In genomic region chr9:110255417-110256141, GRCh38 we compare ENCODE assay signal across 8 cellular contexts. TPM values are rescaled to one million over a fixed set of nuclear protein-coding genes. Genes with fewer than 3 reads are reported as not detected.
DNase-seq lines count a peak whose midpoint lies in the region; ATAC-seq lines count a peak whose summit lies in the region.

No MANE protein-coding gene starts in this region.

- H3K27me3 ChIP-seq in Karpas-422 (ENCODE audit: low read length) (no peaks in the 10 kb centered on the region), layer of hippocampus (ENCODE audit: control insufficient read depth, insufficient read depth, low read length) (no peaks in the 10 kb centered on the region)

- peak overlapping the region; percentile 53; the same call in 1 of the 2 replicates for H2AFZ ChIP-seq in Karpas-422 (ENCODE audit: low read length)

- no peaks in the 10 kb centered on the region for H3K9me3 ChIP-seq in ES-I3 (ENCODE audit: control insufficient read depth, insufficient read depth, low read length)
- no peaks in the 10 kb centered on the region for H3K9me3 ChIP-seq in Karpas-422 (ENCODE audit: low read length)

- H3K27ac ChIP-seq in Karpas-422 (ENCODE audit: low read length) (peak overlapping the region; percentile 61), layer of hippocampus (ENCODE audit: low read depth, low read length) (peak overlapping the region; percentile 72)

- H3K36me3 ChIP-seq in ES-I3 (ENCODE audit: insufficient read depth, low read length), result no peaks in the 10 kb centered on the region
- peaks cover 10% of the 10 kb centered on the region; the same call in 1 of the 2 replicates for H3K36me3 ChIP-seq in Karpas-422 (ENCODE audit: insufficient read depth, low read length)

- H4K20me1 ChIP-seq in Karpas-422 (ENCODE audit: insufficient read depth, low read depth, low read length), result peaks cover 39% of the 10 kb centered on the region

- ATAC-seq in GM21825 (IDR thresholded peaks at IDR 0.05; ENCODE audit: unreplicated experiment) (peak; percentile 22), GM18520 (IDR thresholded peaks at IDR 0.05; ENCODE audit: unreplicated experiment) (no peak)

- peak overlapping the region; percentile 74 for H3K4me2 ChIP-seq in Karpas-422 (ENCODE audit: low read depth, low read length, poor library complexity, severe bottlenecking)

- H3K79me2 ChIP-seq in Karpas-422 (ENCODE audit: low read length), result peaks cover 57% of the 10 kb centered on the region

- H3K4me1 ChIP-seq in ES-I3 (ENCODE audit: insufficient read depth, low read length), result peaks cover 8% of the 10 kb centered on the region
- peaks cover 27% of the 10 kb centered on the region for H3K4me1 ChIP-seq in Karpas-422 (ENCODE audit: low read length)

- H3K9ac ChIP-seq in ES-I3 (ENCODE audit: low read depth, low read length) (peak overlapping the region; percentile 95), Karpas-422 (ENCODE audit: low read length) (peak overlapping the region; percentile 96)

- DNase-seq in Karpas-422, result peak; percentile 78
- peak in 3 of 4 experiments; percentile 20 to 51 (median 38) for DNase-seq in activated CD4-positive, CD25-positive, alpha-beta regulatory T cell (lab: John Stamatoyannopoulos, UW)
- peak; percentile 31 for DNase-seq in cerebellar cortex (ENCODE audit: low spot score)
- peak; percentile 40 to 58 for DNase-seq in stimulated activated CD4-positive, alpha-beta T cell treated with anti-CD3 and anti-CD28 coated beads, Interleukin-15, amount 100 ng/mL, for 48 hours (ENCODE audit: low read depth in 2 of 2)

- H3K4me3 ChIP-seq in Karpas-422 (ENCODE audit: low read length), result peak overlapping the region; percentile 97

- H3K9me2 ChIP-seq in Karpas-422 (replicated peaks; ENCODE audit: insufficient read depth, low read length), result no peaks in the 10 kb centered on the region

RNA-seq across cellular contexts. Expression of gene TXN, which starts 0.7 kb away (rescaled TPM):
- 155 and 292 TPM in 2 replicates for total RNA-seq in Karpas-422 (2014; rRNA removed; shearing (Covaris generic); ENCODE audit: low replicate concordance)

RNA-seq across cellular contexts. Expression of gene C9orf152, which starts 47.6 kb away (rescaled TPM):
- total RNA-seq in Karpas-422 (2014; rRNA removed; shearing (Covaris generic); ENCODE audit: low replicate concordance), result not detected in 2 replicates
